Comparison of ENCODE assay signal across 8 cellular contexts in genomic region chr19:1132625-1133383, GRCh38. TPM values are rescaled to one million over a fixed set of nuclear protein-coding genes. Genes with fewer than 3 reads are reported as not detected.
DNase-seq lines count a peak whose midpoint lies in the region; ATAC-seq and TF ChIP-seq lines count a peak whose summit lies in the region.

No MANE protein-coding gene starts in this region.

- peak overlapping the region; percentile 91 for H3K4me2 ChIP-seq in skeletal muscle satellite cell (ENCODE audit: low read length)

- H3K9ac ChIP-seq in skeletal muscle satellite cell (ENCODE audit: low read depth, low read length), result peak overlapping the region; percentile 99

- no peaks in the 10 kb centered on the region for H3K9me3 ChIP-seq in skeletal muscle satellite cell (replicated peaks; ENCODE audit: low read length)

- peaks cover 23% of the 10 kb centered on the region for H3K36me3 ChIP-seq in skeletal muscle satellite cell (ENCODE audit: insufficient read depth, low read length)

- DNase-seq in AG09309 (ENCODE audit: low read depth) (no peak), T-helper 9 cell (peak; percentile 28), fibroblast of the aortic adventitia (ENCODE audit: low read depth) (no peak), SW480 (ENCODE audit: low spot score) (no peak), NCI-H2171 (lab: John Stamatoyannopoulos, UW) (no peak), amygdala (lab: John Stamatoyannopoulos, UW) (no peak)

- TF ChIP-seq CTCF in AG09309 (IDR thresholded peaks at IDR 0.05; ENCODE audit: control insufficient read depth, insufficient read depth, low read depth, low read length, missing control alignments), result no peak
- TF ChIP-seq CTCF in fibroblast of the aortic adventitia (IDR thresholded peaks at IDR 0.05; ENCODE audit: insufficient read depth, low read length), result no peak

- peaks cover 37% of the 10 kb centered on the region for H3K4me1 ChIP-seq in skeletal muscle satellite cell (ENCODE audit: control insufficient read depth, insufficient read depth, low read length)

- H3K4me3 ChIP-seq in AG09309 (ENCODE audit: control insufficient read depth, low read depth, low read length) (peak overlapping the region; percentile 84), fibroblast of the aortic adventitia (ENCODE audit: low read depth, low read length) (peak overlapping the region; percentile 90), skeletal muscle satellite cell (ENCODE audit: low read length) (peak overlapping the region; percentile 83)

- H3K27me3 ChIP-seq in skeletal muscle satellite cell (ENCODE audit: control insufficient read depth, insufficient read depth, low read length), result no peaks in the 10 kb centered on the region

- peak; percentile 13 for ATAC-seq in GM21717 (IDR thresholded peaks at IDR 0.05; ENCODE audit: unreplicated experiment)

RNA-seq across cellular contexts. Expression of gene GPX4, which starts 29.0 kb away (rescaled TPM):
- 156 and 288 TPM in 2 replicates for total RNA-seq in fibroblast of the aortic adventitia (ENCODE audit: low replicate concordance)
- total RNA-seq in skeletal muscle satellite cell (2012; rRNA removed), result 339 and 487 TPM in 2 replicates

RNA-seq across cellular contexts. Expression of gene POLR2E, which starts 37.6 kb away (rescaled TPM):
- total RNA-seq in fibroblast of the aortic adventitia (ENCODE audit: low replicate concordance), result 27.7 and 91.2 TPM in 2 replicates
- 102 and 112 TPM in 2 replicates for total RNA-seq in skeletal muscle satellite cell (2012; rRNA removed)

RNA-seq across cellular contexts. Expression of gene SBNO2, which starts 41.3 kb away (rescaled TPM):
- total RNA-seq in fibroblast of the aortic adventitia (ENCODE audit: low replicate concordance), result 18.5 and 41.2 TPM in 2 replicates
- total RNA-seq in skeletal muscle satellite cell (2012; rRNA removed), result 43.3 and 44.1 TPM in 2 replicates
